Comparison of ENCODE assay signal across 13 cellular contexts in the genomic region with DNA sequence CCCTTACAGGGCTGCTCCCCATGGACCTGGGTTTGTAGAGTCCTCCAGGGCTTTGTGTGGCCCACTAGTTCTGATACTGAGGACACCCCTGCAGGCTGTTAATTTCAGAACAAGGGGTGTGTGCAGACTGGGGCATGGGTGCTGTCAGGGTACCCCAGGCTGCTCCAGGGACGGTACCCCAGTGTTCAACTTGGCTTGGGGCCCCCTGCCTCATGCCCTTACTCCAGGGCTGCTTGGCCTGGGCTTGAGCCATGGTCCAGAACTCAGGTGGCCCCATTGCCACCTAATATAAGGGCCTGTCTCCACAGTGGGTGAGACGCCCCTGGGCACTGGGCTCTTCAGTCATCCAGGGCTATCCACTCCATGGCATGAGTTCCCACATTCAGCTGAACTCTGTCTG.
A peak's percentile ranks its signal among the peaks of the same experiment; 100 is the strongest.
DNase-seq lines count a peak whose midpoint lies in the region; ATAC-seq, FAIRE-seq and TF ChIP-seq lines count a peak whose summit lies in the region.
"Had no signal": no experiment of that assay in that cellular context is flagged by ENCODE, and none has a peak within 500 bp of the region (broad histone marks: within the 10 kb centered on the region; RNA-seq: fewer than 3 reads in every experiment).

No MANE protein-coding gene starts in this region.

- POLR2A ChIA-PET in OCI-LY7 (lab: Charles Lee) = no interaction called here
- POLR2A ChIA-PET in H1 (lab: Charles Lee; ENCODE audit: partially characterized antibody) = no interaction called here

- H3K4me1 Mint-ChIP-seq in activated T-cell treated with anti-CD3 and anti-CD28 coated beads, Interleukin-2, amount 50 U/mL, for 4 hours (ENCODE audit: low read depth) = peaks cover 28% of the 10 kb centered on the region

- H3K79me2 ChIP-seq in OCI-LY7 (ENCODE audit: insufficient read depth, low read depth, low read length) = peaks cover 78% of the 10 kb centered on the region
- peaks cover 0 to 46% of the 10 kb centered on the region in 2 experiments; a peak in 3 of 4 replicates for H3K79me2 ChIP-seq in H1 (ENCODE audit: control insufficient read depth in 1 of 2, insufficient read depth in 2 of 2, low read length in 2 of 2)
- peaks cover 2% of the 10 kb centered on the region for H3K79me2 ChIP-seq in trophoblast cell (ENCODE audit: control insufficient read depth, insufficient read depth, low read length, poor library complexity)

- no peak overlapping the region for H3K56ac ChIP-seq in H1 (replicated peaks; ENCODE audit: insufficient read length, low read depth, low read length)

- no peak overlapping the region for H2BK120ac ChIP-seq in H1 (replicated peaks; ENCODE audit: low read depth, low read length)
- no peak overlapping the region for H2BK120ac ChIP-seq in trophoblast cell (ENCODE audit: insufficient read depth, low read length, poor library complexity)

- TF ChIP-seq RAD21 in H1 (IDR thresholded peaks at IDR 0.05 in 1 of 2, conservative IDR thresholded peaks at IDR 0.05 in 1 of 2; ENCODE audit: low read depth in 2 of 2, low read length in 2 of 2) = no peak

- H4K91ac ChIP-seq in H1 (replicated peaks; ENCODE audit: insufficient read length, low read length) (no peak overlapping the region), trophoblast cell (ENCODE audit: low read depth, low read length) (no peak overlapping the region)

- H3K23me2 ChIP-seq in H1 (ENCODE audit: low read depth, low read length) = no peaks in the 10 kb centered on the region

- H3K4me3 Mint-ChIP-seq in activated T-cell treated with anti-CD3 and anti-CD28 coated beads, Interleukin-2, amount 50 U/mL, for 4 hours = peak overlapping the region; percentile 94

- no peaks in the 10 kb centered on the region for H3K9me3 Mint-ChIP-seq in activated T-cell treated with anti-CD3 and anti-CD28 coated beads, Interleukin-2, amount 50 U/mL, for 4 hours

- CTCF ChIA-PET in OCI-LY7 (lab: Charles Lee; ENCODE audit: unreplicated experiment) (no interaction called here), H1 (lab: Charles Lee; ENCODE audit: partially characterized antibody) (interaction anchor here (0.5 kb wide), 1 partner anchor 115 kb away, joined by 3 read pairs; no protein-coding TSS in a partner anchor)

- H3K27ac ChIP-seq in OCI-LY7 (ENCODE audit: low read depth, low read length, poor library complexity, severe bottlenecking) (no peak overlapping the region), H1 (ENCODE audit: low read depth, low read length) (no peak overlapping the region), trophoblast cell (ENCODE audit: low read depth, low read length) (no peak overlapping the region)

- H3K9me3 ChIP-seq in OCI-LY7 (ENCODE audit: low read length) = peaks cover 12% of the 10 kb centered on the region; the same call in 1 of the 2 replicates
- H3K9me3 ChIP-seq in H1 (ENCODE audit: insufficient read depth in 2 of 2, low read depth in 1 of 2, low read length in 1 of 2) = no peaks in the 10 kb centered on the region
- H3K9me3 ChIP-seq in trophoblast cell (ENCODE audit: insufficient read depth, low read depth, low read length) = peaks cover 2% of the 10 kb centered on the region

- H3K23ac ChIP-seq in H1 (ENCODE audit: insufficient read length) (no peak overlapping the region), trophoblast cell (ENCODE audit: low read length) (no peak overlapping the region)

- H4K12ac ChIP-seq in trophoblast cell (ENCODE audit: low read depth, low read length) = no peak overlapping the region

- H3K18ac ChIP-seq in H1 (ENCODE audit: extremely low read depth, low read length) (no peak overlapping the region), trophoblast cell (ENCODE audit: low read length) (no peak overlapping the region)

- H3K9me2 ChIP-seq in OCI-LY7 (ENCODE audit: insufficient read depth, low read length) = no peaks in the 10 kb centered on the region

- no peak for FAIRE-seq in H1 (lab: Jason Lieb, UNC)
- FAIRE-seq: islet of Langerhans had no signal

- BruUV-seq in OCI-LY7 (replicated peaks; lab: Mats Ljungman, UMichigan) = no TSS peak

- peak overlapping the region; percentile 78 for H3K4me2 ChIP-seq in OCI-LY7 (ENCODE audit: low read length)
- peak overlapping the region; percentile 65 to 94; a peak in 2 of 4 replicates for H3K4me2 ChIP-seq in H1 (ENCODE audit: insufficient read depth in 1 of 2, low read depth in 2 of 2, low read length in 2 of 2)
- no peak overlapping the region for H3K4me2 ChIP-seq in trophoblast cell (ENCODE audit: low read length)

- H3K4ac ChIP-seq in H1 (replicated peaks; ENCODE audit: insufficient read length, low read depth, low read length) = no peak overlapping the region
- H3K4ac ChIP-seq in trophoblast cell (ENCODE audit: low read depth, low read length) = peak overlapping the region; percentile 20

- intact Hi-C loops in OCI-LY7 (cut with micrococcal nuclease; ENCODE audit: unreplicated experiment) = no loop called here

- WGBS in H1 (ENCODE audit: extremely low coverage in 1 of 2, insufficient coverage in 1 of 2, insufficient read length in 1 of 2, insufficient replicate concordance in 2 of 2, low coverage in 1 of 2, low lambda C conversion rate in 2 of 2, missing lambda C conversion rate in 1 of 2), 2 experiments = 89% methylated on average over 1 of the region's 2 CpGs; no CpG with 5 or more reads in 1 of the 2 experiments
- no CpG with 5 or more reads among the region's 2 CpGs for WGBS in trophoblast cell (ENCODE audit: extremely low coverage, insufficient coverage, insufficient read length)

- no peak for TF ChIP-seq POLR2A in H1 (IDR thresholded peaks at IDR 0.05; ENCODE audit: control extremely low read depth in 1 of 2, low read depth in 2 of 2, low read length in 2 of 2)

- H3K27me3 Mint-ChIP-seq in activated T-cell treated with anti-CD3 and anti-CD28 coated beads, Interleukin-2, amount 50 U/mL, for 4 hours (ENCODE audit: low read depth) = no peaks in the 10 kb centered on the region
- H3K27me3 Mint-ChIP-seq: dendritic cell treated with granulocyte-macrophage colony-stimulating factor and Interleukin-4, amounts not matched to agents 40 ng/mL and 50 ng/mL, for 4 days had no signal

- no peak for ATAC-seq in activated T-cell treated with anti-CD3 and anti-CD28 coated beads, Interleukin-2, amount 50 U/mL, for 4 hours

- H2AFZ ChIP-seq in OCI-LY7 (ENCODE audit: low read length) (no peak overlapping the region), H1 (ENCODE audit: low read length) (no peak overlapping the region), trophoblast cell (ENCODE audit: insufficient read depth, low read length, poor library complexity) (no peak overlapping the region)

- peaks cover 14% of the 10 kb centered on the region for H3K36me3 Mint-ChIP-seq in activated T-cell treated with anti-CD3 and anti-CD28 coated beads, Interleukin-2, amount 50 U/mL, for 4 hours (ENCODE audit: insufficient read depth)

- no peak overlapping the region for H3K9ac ChIP-seq in H1 (replicated peaks in 1 of 4; ENCODE audit: extremely low read depth in 1 of 4, low read depth in 3 of 4, low read length in 3 of 4)
- H3K9ac ChIP-seq in trophoblast cell (ENCODE audit: low read length) = no peak overlapping the region

- H2BK12ac ChIP-seq in H1 (ENCODE audit: low read depth, low read length) = no peak overlapping the region
- H2BK12ac ChIP-seq in trophoblast cell (ENCODE audit: low read length) = no peak overlapping the region

- H4K20me1 ChIP-seq in OCI-LY7 (ENCODE audit: insufficient read depth, low read length) (peaks cover 12% of the 10 kb centered on the region), H1 (replicated peaks in 1 of 2; ENCODE audit: control insufficient read depth in 1 of 2, insufficient read depth in 2 of 2, low read length in 2 of 2) (peaks cover 8% of the 10 kb centered on the region in 2 experiments)

- H3K36me3 ChIP-seq in OCI-LY7 (ENCODE audit: insufficient read depth, low read length) = peaks cover 65% of the 10 kb centered on the region
- no peaks in the 10 kb centered on the region; a peak in 2 of 8 replicates for H3K36me3 ChIP-seq in H1 (ENCODE audit: control insufficient read depth in 2 of 4, insufficient read depth in 4 of 4, low read length in 3 of 4)
- peaks cover 0 to 2% of the 10 kb centered on the region in 2 experiments for H3K36me3 ChIP-seq in trophoblast cell (ENCODE audit: control insufficient read depth in 1 of 2, insufficient read depth in 2 of 2, low read length in 2 of 2)

- no peak overlapping the region for H4K5ac ChIP-seq in H1 (ENCODE audit: insufficient read length, low read depth, low read length)

- no peak overlapping the region for H2BK5ac ChIP-seq in H1 (ENCODE audit: low read depth, low read length)
- no peak overlapping the region for H2BK5ac ChIP-seq in trophoblast cell (ENCODE audit: low read depth, low read length, poor library complexity)

- H3K79me1 ChIP-seq in H1 (ENCODE audit: low read depth, low read length) = no peaks in the 10 kb centered on the region; the same call in 1 of the 2 replicates
- peaks cover 5% of the 10 kb centered on the region for H3K79me1 ChIP-seq in trophoblast cell (ENCODE audit: low read length)

- TF ChIP-seq CTCF in OCI-LY7 (conservative IDR thresholded peaks at IDR 0.05; ENCODE audit: low read length) (no peak), H1 (IDR thresholded peaks at IDR 0.05; ENCODE audit: control extremely low read depth in 1 of 3, insufficient read depth in 1 of 3, low read depth in 1 of 3, low read length in 3 of 3) (no peak)

- no peak for TF ChIP-seq EP300 in H1 (IDR thresholded peaks at IDR 0.05; ENCODE audit: borderline replicate concordance in 1 of 2, low read depth in 2 of 2, low read length in 2 of 2)

- H3K4me3 ChIP-seq in OCI-LY7 (ENCODE audit: low read depth, low read length, poor library complexity, severe bottlenecking) (peak overlapping the region; percentile 84), H1 (ENCODE audit: extremely low read depth in 1 of 4, insufficient read depth in 2 of 4, low read depth in 3 of 4, low read length in 4 of 4) (peak overlapping the region in 3 of 4 experiments; percentile 90 to 97 (median 96); a peak in 3 of 8 replicates), trophoblast cell (ENCODE audit: low read depth, low read length) (no peak overlapping the region)

- no peak for DNase-seq in activated T-cell treated with anti-CD3 and anti-CD28 coated beads, Interleukin-2, amount 50 U/mL, for 4 hours
- DNase-seq in activated T-cell treated with anti-CD3 and anti-CD28 coated beads, Interleukin-2, amount 50 U/mL, for 48 hours = no peak
- DNase-seq in OCI-LY7 (ENCODE audit: low spot score) (no peak), H1 (ENCODE audit: low read depth in 1 of 2, low spot score in 2 of 2) (no peak), trophoblast cell (no peak), NOMO-1 treated with DMSO at 0.1 percent for 48 hours (lab: John Stamatoyannopoulos, UW; ENCODE audit: unreplicated experiment) (no peak), GM03348 (ENCODE audit: low spot score) (no peak), NCI-H2227 treated with DMSO at 0.1 percent for 48 hours (lab: John Stamatoyannopoulos, UW) (no peak)
- DNase-seq: activated CD4-positive, alpha-beta T cell treated with anti-CD3 and anti-CD28 coated beads for 1 hour; NCI-H446 treated with DMSO at 0.1 percent for 48 hours; SHP77 had no signal

- no peak overlapping the region for H2BK20ac ChIP-seq in H1 (ENCODE audit: low read length)

- peaks cover 12% of the 10 kb centered on the region for H3K4me1 ChIP-seq in OCI-LY7 (ENCODE audit: insufficient read depth, low read length, poor library complexity, severe bottlenecking)
- peaks cover 0 to 9% (median 5%) of the 10 kb centered on the region in 4 experiments; a peak in 4 of 7 replicates for H3K4me1 ChIP-seq in H1 (replicated peaks in 1 of 4; ENCODE audit: control insufficient read depth in 3 of 4, insufficient read depth in 4 of 4, low read length in 3 of 4)
- H3K4me1 ChIP-seq in trophoblast cell (ENCODE audit: control insufficient read depth in 1 of 2, insufficient read depth in 2 of 2, low read length in 2 of 2) = peaks cover 5 to 7% of the 10 kb centered on the region in 2 experiments

- H2BK15ac ChIP-seq in H1 (ENCODE audit: low read length) = no peak overlapping the region

- H4K8ac ChIP-seq in H1 (ENCODE audit: extremely low read depth, insufficient read depth, low read length) (no peak overlapping the region), trophoblast cell (ENCODE audit: low read depth, low read length) (no peak overlapping the region)

- H2AK5ac ChIP-seq in H1 (ENCODE audit: low read depth, low read length) = no peak overlapping the region
- no peak overlapping the region for H2AK5ac ChIP-seq in trophoblast cell (ENCODE audit: low read length)

- H3K14ac ChIP-seq in H1 (ENCODE audit: insufficient read length) = no peak overlapping the region
- no peak overlapping the region for H3K14ac ChIP-seq in trophoblast cell (ENCODE audit: low read length)

- H3K27me3 ChIP-seq in H1 (replicated peaks in 1 of 4; ENCODE audit: control insufficient read depth in 3 of 4, extremely low read depth in 1 of 4, insufficient read depth in 3 of 4, low read length in 3 of 4) (no peaks in the 10 kb centered on the region), trophoblast cell (ENCODE audit: insufficient read depth, low read length) (no peaks in the 10 kb centered on the region)
